ENCODE assay signal across 30 cellular contexts in the genomic region with DNA sequence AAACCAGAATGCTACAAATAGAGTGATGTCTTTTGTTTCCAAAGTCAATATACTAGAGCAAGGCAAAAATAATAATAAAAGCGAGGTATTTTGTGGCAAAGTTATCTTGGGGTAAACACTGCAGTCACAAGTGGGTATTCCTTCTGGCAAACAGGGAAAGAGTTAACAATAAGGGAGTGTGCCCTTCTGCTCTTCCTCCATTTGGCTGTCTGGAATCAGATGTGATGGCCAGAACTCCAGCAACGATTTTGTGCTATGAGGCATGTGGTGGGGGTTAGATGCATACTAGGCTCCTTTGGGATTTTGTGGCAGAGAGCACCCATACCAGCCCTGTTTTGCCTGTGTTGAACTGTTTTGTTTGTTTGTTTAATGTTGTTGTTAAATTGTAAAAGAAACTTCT. TPM values are rescaled to one million over a fixed set of nuclear protein-coding genes. Genes with fewer than 3 reads are reported as not detected.
DNase-seq lines count a peak whose midpoint lies in the region; ATAC-seq, FAIRE-seq and TF ChIP-seq lines count a peak whose summit lies in the region.
"Had no signal": no experiment of that assay in that cellular context is flagged by ENCODE, and none has a peak within 500 bp of the region (broad histone marks: within the 10 kb centered on the region; RNA-seq: fewer than 3 reads in every experiment).

No MANE protein-coding gene starts in this region.

- 21% methylated on average over 2 of the region's 2 CpGs for WGBS in HepG2 (ENCODE audit: low lambda C conversion rate)
- 89% methylated on average over 2 of the region's 2 CpGs for whole genome bisulfite sequencing in right lobe of liver (ENCODE audit: insufficient coverage, low coverage, low lambda C conversion rate, missing lambda C conversion rate)
- WGBS in K562 (ENCODE audit: insufficient coverage, low coverage, missing lambda C conversion rate) = 52% methylated on average over 2 of the region's 2 CpGs

- H2AFZ ChIP-seq in HepG2 (ENCODE audit: low read length) (no peak overlapping the region), OCI-LY7 (ENCODE audit: low read length) (peak overlapping the region; percentile 73; the same call in 1 of the 2 replicates), K562 (ENCODE audit: low read depth, low read length) (no peak overlapping the region)

- intact Hi-C loops in HepG2 (cut with micrococcal nuclease; ENCODE audit: unreplicated experiment) (no loop called here), right lobe of liver (cut with DNase I) (no loop called here), OCI-LY7 (cut with micrococcal nuclease; ENCODE audit: unreplicated experiment) (no loop called here), K562 (cut with micrococcal nuclease) (no loop called here)

- H3K27me3 ChIP-seq in HepG2 (ENCODE audit: control insufficient read depth in 1 of 2, insufficient read depth in 2 of 2, low read length in 2 of 2) (peaks cover 4 to 48% of the 10 kb centered on the region in 2 experiments; a peak in 4 of 5 replicates), right lobe of liver (no peaks in the 10 kb centered on the region), K562 (ENCODE audit: control insufficient read depth in 2 of 2, insufficient read depth in 2 of 2, low read length in 2 of 2) (no peaks in the 10 kb centered on the region)
- H3K27me3 ChIP-seq: BE2C, BLaER1 had no signal

- H3K4me1 Mint-ChIP-seq in stimulated activated effector memory CD8-positive, alpha-beta T cell treated with anti-CD3 and anti-CD28 coated beads, Interleukin-12 subunit alpha, Interleukin-12 subunit beta, amount 100 ng/mL, for 72 hours = no peaks in the 10 kb centered on the region
- H3K4me1 Mint-ChIP-seq: CD14-positive monocyte; CD4-positive, alpha-beta memory T cell; CD4-positive, CD25-positive, alpha-beta regulatory T cell; CD8-positive, alpha-beta memory T cell had no signal

- TF ChIP-seq EP300 in HepG2 (IDR thresholded peaks at IDR 0.05; ENCODE audit: low read depth in 2 of 2, low read length in 2 of 2) (no peak), HepG2 (CRISPR knock-in tag; IDR thresholded peaks at IDR 0.05; ENCODE audit: borderline replicate concordance) (no peak), K562 (IDR thresholded peaks at IDR 0.05; ENCODE audit: low read length) (no peak)

- no peak overlapping the region for H3K27ac Mint-ChIP-seq in stimulated activated effector memory CD8-positive, alpha-beta T cell treated with anti-CD3 and anti-CD28 coated beads, Interleukin-12 subunit alpha, Interleukin-12 subunit beta, amount 100 ng/mL, for 72 hours
- H3K27ac Mint-ChIP-seq: CD14-positive monocyte; CD4-positive, alpha-beta memory T cell; CD8-positive, alpha-beta memory T cell had no signal

- no peak overlapping the region for H3K4me3 Mint-ChIP-seq in stimulated activated effector memory CD8-positive, alpha-beta T cell treated with anti-CD3 and anti-CD28 coated beads, Interleukin-12 subunit alpha, Interleukin-12 subunit beta, amount 100 ng/mL, for 72 hours
- H3K4me3 Mint-ChIP-seq: CD4-positive, alpha-beta memory T cell; CD4-positive, CD25-positive, alpha-beta regulatory T cell; CD8-positive, alpha-beta memory T cell had no signal

- H3K9me3 ChIP-seq in HepG2 (ENCODE audit: low read length) (no peaks in the 10 kb centered on the region), right lobe of liver (no peaks in the 10 kb centered on the region), OCI-LY7 (ENCODE audit: low read length) (0 out of 2 replicates have a peak, but pooled peaks cover 5% of the 10 kb centered on the region), K562 (replicated peaks; ENCODE audit: control insufficient read depth, insufficient read depth, low read depth, low read length) (no peaks in the 10 kb centered on the region)
- H3K9me3 ChIP-seq: BE2C had no signal

- H4K20me1 ChIP-seq in HepG2 (ENCODE audit: insufficient read depth, low read length) (no peaks in the 10 kb centered on the region), OCI-LY7 (ENCODE audit: insufficient read depth, low read length) (no peaks in the 10 kb centered on the region), K562 (replicated peaks; ENCODE audit: control insufficient read depth, insufficient read depth, low read length) (no peaks in the 10 kb centered on the region)
- H4K20me1 ChIP-seq: BLaER1 had no signal

- no peak for ATAC-seq in HepG2
- ATAC-seq in right lobe of liver = no peak
- ATAC-seq in K562 = no peak
- no peak for ATAC-seq in stimulated activated effector memory CD8-positive, alpha-beta T cell treated with anti-CD3 and anti-CD28 coated beads, Interleukin-12 subunit alpha, Interleukin-12 subunit beta, amount 100 ng/mL, for 72 hours
- ATAC-seq: GM12878 had no signal

- in situ Hi-C loops in HepG2 (cut with HindIII; ENCODE audit: extremely low pct_ligation_motif_present, low pct_unique_long_range_greater_than_20kb) (no loop called here), K562 (cut with MboI) (no loop called here)

- H3K9me2 ChIP-seq in OCI-LY7 (ENCODE audit: insufficient read depth, low read length) = no peaks in the 10 kb centered on the region

- H3K27ac ChIP-seq in HepG2 (ENCODE audit: extremely low read length, insufficient read depth, low read length) (no peak overlapping the region), right lobe of liver (no peak overlapping the region), OCI-LY7 (ENCODE audit: low read depth, low read length, poor library complexity, severe bottlenecking) (no peak overlapping the region), K562 (ENCODE audit: extremely low read depth, low read depth, low read length) (no peak overlapping the region)
- H3K27ac ChIP-seq: 22Rv1, BLaER1 had no signal

- no peaks in the 10 kb centered on the region for H3K9me1 ChIP-seq in K562 (ENCODE audit: control insufficient read depth, insufficient read depth, low read length)

- no peaks in the 10 kb centered on the region for H3K36me3 Mint-ChIP-seq in stimulated activated effector memory CD8-positive, alpha-beta T cell treated with anti-CD3 and anti-CD28 coated beads, Interleukin-12 subunit alpha, Interleukin-12 subunit beta, amount 100 ng/mL, for 72 hours
- H3K36me3 Mint-ChIP-seq: CD14-positive monocyte; CD4-positive, alpha-beta memory T cell; CD4-positive, CD25-positive, alpha-beta regulatory T cell; CD8-positive, alpha-beta memory T cell had no signal

- DNase-seq in HepG2 (ENCODE audit: low spot score) (no peak), right lobe of liver (no peak), OCI-LY7 (ENCODE audit: low spot score) (no peak), K562 (ENCODE audit: extremely low read depth in 1 of 4, low spot score in 3 of 4) (no peak), ecto neural progenitor cell (ENCODE audit: low spot score) (no peak), kidney tubule cell (ENCODE audit: low spot score) (no peak)
- DNase-seq in stimulated activated effector memory CD8-positive, alpha-beta T cell treated with anti-CD3 and anti-CD28 coated beads, Interleukin-12 subunit alpha, Interleukin-12 subunit beta, amount 100 ng/mL, for 72 hours (ENCODE audit: low spot score in 2 of 2) = no peak
- DNase-seq: ACHN; BE2C; C1 segment of cervical spinal cord; CD4-positive, alpha-beta memory T cell; CD4-positive, CD25-positive, alpha-beta regulatory T cell; CD8-positive, alpha-beta memory T cell; COR-L47; DMS 273 treated with DMSO at 0.1 percent for 48 hours; DMS153; DMS53; DMS79; DND-41; EL; GDM1 had no signal

- H3K4me3 ChIP-seq in HepG2 (replicated peaks in 1 of 3; ENCODE audit: insufficient read depth in 1 of 3, low read depth in 2 of 3, low read length in 3 of 3) = no peak overlapping the region
- no peak overlapping the region for H3K4me3 ChIP-seq in right lobe of liver
- no peak overlapping the region for H3K4me3 ChIP-seq in OCI-LY7 (ENCODE audit: low read depth, low read length, poor library complexity, severe bottlenecking)
- H3K4me3 ChIP-seq in K562 = no peak overlapping the region
- H3K4me3 ChIP-seq: GM12878 had no signal

- H3K4me1 ChIP-seq in HepG2 (ENCODE audit: insufficient read depth, low read length) (0 out of 2 replicates have a peak, but pooled peaks cover 5% of the 10 kb centered on the region), right lobe of liver (no peaks in the 10 kb centered on the region), OCI-LY7 (ENCODE audit: insufficient read depth, low read length, poor library complexity, severe bottlenecking) (no peaks in the 10 kb centered on the region), K562 (replicated peaks in 1 of 2; ENCODE audit: control insufficient read depth in 2 of 2, insufficient read depth in 2 of 2, low read length in 2 of 2) (peaks cover 14 to 19% of the 10 kb centered on the region in 2 experiments)
- H3K4me1 ChIP-seq: BE2C had no signal

- CTCF ChIA-PET in HepG2 (lab: Yijun Ruan, JAX; ENCODE audit: low intra/inter-chr PET ratio, low total read pairs) = no interaction called here
- CTCF ChIA-PET in OCI-LY7 (lab: Charles Lee; ENCODE audit: unreplicated experiment) = no interaction called here
- CTCF ChIA-PET in K562 (lab: Yijun Ruan, JAX; ENCODE audit: low intra/inter-chr PET ratio) = interaction anchor here (1.0 kb wide), 1 partner anchor 209 kb away, joined by 3 read pairs; no protein-coding TSS in a partner anchor

- TF ChIP-seq RAD21 in HepG2 (CRISPR knock-in tag; IDR thresholded peaks at IDR 0.05) (no peak), K562 (CRISPR knock-in tag; conservative IDR thresholded peaks at IDR 0.05 in 1 of 2, IDR thresholded peaks at IDR 0.05 in 1 of 2) (no peak)

- BruUV-seq in HepG2 (replicated peaks; lab: Mats Ljungman, UMichigan) (no TSS peak), OCI-LY7 (replicated peaks; lab: Mats Ljungman, UMichigan) (no TSS peak), K562 (replicated peaks; lab: Mats Ljungman, UMichigan) (no TSS peak)

- FAIRE-seq in HepG2 (lab: Jason Lieb, UNC) (no peak), K562 (lab: Jason Lieb, UNC) (no peak)
- FAIRE-seq: GM12878, GM12892, GM18507 had no signal

- H3K9me3 Mint-ChIP-seq in stimulated activated effector memory CD8-positive, alpha-beta T cell treated with anti-CD3 and anti-CD28 coated beads, Interleukin-12 subunit alpha, Interleukin-12 subunit beta, amount 100 ng/mL, for 72 hours = no peaks in the 10 kb centered on the region
- H3K9me3 Mint-ChIP-seq: CD4-positive, alpha-beta memory T cell; CD8-positive, alpha-beta memory T cell had no signal

- H3K36me3 ChIP-seq in HepG2 (replicated peaks in 1 of 2; ENCODE audit: control insufficient read depth in 1 of 2, insufficient read depth in 2 of 2, low read length in 2 of 2) = no peaks in the 10 kb centered on the region
- H3K36me3 ChIP-seq in right lobe of liver = no peaks in the 10 kb centered on the region
- no peaks in the 10 kb centered on the region for H3K36me3 ChIP-seq in OCI-LY7 (ENCODE audit: insufficient read depth, low read length)
- no peaks in the 10 kb centered on the region for H3K36me3 ChIP-seq in K562 (ENCODE audit: control insufficient read depth, insufficient read depth, low read length)
- H3K36me3 ChIP-seq: BE2C, BLaER1 had no signal

- H3K79me2 ChIP-seq in HepG2 (ENCODE audit: insufficient read depth, low read length) (no peaks in the 10 kb centered on the region), OCI-LY7 (ENCODE audit: insufficient read depth, low read depth, low read length) (no peaks in the 10 kb centered on the region), K562 (ENCODE audit: control insufficient read depth, insufficient read depth, low read length) (no peaks in the 10 kb centered on the region)

- no peak for TF ChIP-seq CTCF in HepG2 (CRISPR knock-in tag; IDR thresholded peaks at IDR 0.05)
- TF ChIP-seq CTCF in right lobe of liver (IDR thresholded peaks at IDR 0.05) = no peak
- TF ChIP-seq CTCF in OCI-LY7 (conservative IDR thresholded peaks at IDR 0.05; ENCODE audit: low read length) = no peak
- TF ChIP-seq CTCF in K562 (IDR thresholded peaks at IDR 0.05 in 2 of 3, conservative IDR thresholded peaks at IDR 0.05 in 1 of 3; ENCODE audit: insufficient read depth in 2 of 3, low read depth in 1 of 3, low read length in 3 of 3) = no peak

- POLR2A ChIA-PET in HepG2 (lab: Yijun Ruan, JAX) (no interaction called here), OCI-LY7 (lab: Charles Lee) (no interaction called here), K562 (lab: Yijun Ruan, JAX) (interaction anchor here (0.7 kb wide), 1 partner anchor 330 kb away, joined by 3 read pairs; no protein-coding TSS in a partner anchor)

- H3K4me2 ChIP-seq in HepG2 (ENCODE audit: low read depth, low read length) (no peak overlapping the region), OCI-LY7 (ENCODE audit: low read length) (no peak overlapping the region), K562 (ENCODE audit: insufficient read depth, low read length) (no peak overlapping the region)

- TF ChIP-seq POLR2A in HepG2 (IDR thresholded peaks at IDR 0.05; ENCODE audit: insufficient read depth in 1 of 2, low read depth in 2 of 2, low read length in 2 of 2) (no peak), right lobe of liver (IDR thresholded peaks at IDR 0.05) (no peak), K562 (conservative IDR thresholded peaks at IDR 0.05) (no peak)

- H3K9ac ChIP-seq in HepG2 (ENCODE audit: insufficient read depth, low read depth, low read length) (no peak overlapping the region), K562 (ENCODE audit: insufficient read depth in 1 of 2, low read depth in 2 of 2, low read length in 2 of 2) (no peak overlapping the region)

RNA-seq across cellular contexts. Expression of gene SLC52A3, which starts 2.4 kb away (rescaled TPM):
- total RNA-seq in HepG2 (2016; rRNA removed; fragmentation: Illumina TruSeq; extraction: Trizol) = not detected in 2 replicates
- not detected in 2 replicates for total RNA-seq in HepG2 (2016; cell fraction: cytosol; rRNA removed; fragmentation: Illumina TruSeq; extraction: Trizol; ENCODE audit: low read depth)
- total RNA-seq in HepG2 (2016; cell fraction: insoluble cytoplasmic fraction; rRNA removed; fragmentation: Illumina TruSeq; extraction: Trizol) = 0.04 TPM in 1 of 2 replicates, not detected in the other
- not detected in 2 replicates for total RNA-seq in HepG2 (2016; cell fraction: membrane; rRNA removed; fragmentation: Illumina TruSeq; extraction: Trizol)
- total RNA-seq in HepG2 (2016; cell fraction: nucleus; rRNA removed; fragmentation: Illumina TruSeq; extraction: Trizol) = not detected in 2 replicates
- 0.03 TPM in 1 of 2 replicates, not detected in the other for polyA plus RNA-seq in HepG2 (2011; rRNA removed)
- polyA plus RNA-seq in HepG2 (2011; cell fraction: cytosol; rRNA removed) = 0.06 TPM in 1 of 2 replicates, not detected in the other
- not detected in 2 replicates for polyA plus RNA-seq in HepG2 (2011; cell fraction: nucleus; rRNA removed)
- polyA plus RNA-seq in HepG2 (2012) = 0.05 TPM in 1 of 2 replicates, not detected in the other
- polyA plus RNA-seq in HepG2 (2016; cell fraction: cytosol; fragmentation: Illumina TruSeq; extraction: Trizol; ENCODE audit: low read depth) = not detected in 2 replicates
- polyA plus RNA-seq in HepG2 (2016; cell fraction: insoluble cytoplasmic fraction; fragmentation: Illumina TruSeq; extraction: Trizol; ENCODE audit: low read depth) = not detected in 2 replicates
- polyA plus RNA-seq in HepG2 (2016; cell fraction: membrane; fragmentation: Illumina TruSeq; extraction: Trizol; ENCODE audit: low read depth) = not detected in 2 replicates
- polyA plus RNA-seq in HepG2 (2016; cell fraction: nucleus; fragmentation: Illumina TruSeq; extraction: Trizol; ENCODE audit: insufficient read depth, low read depth) = not detected in 2 replicates
- polyA minus RNA-seq in HepG2 (2011; rRNA and poly(A)+ RNA removed; ENCODE audit: low replicate concordance) = 0.70 TPM in 1 of 2 replicates, not detected in the other
- polyA minus RNA-seq in HepG2 (2011; cell fraction: cytosol; rRNA and poly(A)+ RNA removed) = not detected in 2 replicates
- polyA minus RNA-seq in HepG2 (2011; cell fraction: nucleus; rRNA and poly(A)+ RNA removed) = not detected in 2 replicates
- total RNA-seq in right lobe of liver = under 1 TPM in 2 of 6 experiments, not detected in 4; 0.05 to 0.62 TPM
- not detected in 2 replicates for total RNA-seq in OCI-LY7 (2014; rRNA removed; shearing (Covaris generic))
- total RNA-seq in OCI-LY7 (2022) = not detected in 2 replicates
- 0.30 and 0.76 TPM in 2 replicates for total RNA-seq in K562 (2011; cell fraction: chromatin; rRNA removed; ENCODE audit: low replicate concordance)
- 0.83 and 0.92 TPM in 2 replicates for total RNA-seq in K562 (2011; cell fraction: nucleolus; rRNA removed)
- total RNA-seq in K562 (2011; cell fraction: nucleoplasm; rRNA removed) = 0.53 and 0.81 TPM in 2 replicates
- 0.09 and 0.16 TPM in 2 replicates for total RNA-seq in K562 (2014; rRNA removed)
- 0.13 and 0.25 TPM in 2 replicates for total RNA-seq in K562 (2014; rRNA removed; fragmentation: Illumina TruSeq; extraction: Trizol)
- total RNA-seq in K562 (2015; rRNA removed; fragmentation: Illumina TruSeq; extraction: Trizol) = 0.11 and 0.19 TPM in 2 replicates
- 0.60 and 0.69 TPM in 2 replicates for total RNA-seq in K562 (2021)
- polyA plus RNA-seq in K562 (2011; rRNA removed) = 0.10 and 1.0 TPM in 2 replicates
- 0.42 and 0.81 TPM in 2 replicates for polyA plus RNA-seq in K562 (2011; cell fraction: cytosol; rRNA removed)
- polyA plus RNA-seq in K562 (2011; cell fraction: nucleus; rRNA removed) = 0.44 and 0.51 TPM in 2 replicates
- polyA plus RNA-seq in K562 (2012) = 0.49 and 0.79 TPM in 2 replicates
- polyA plus RNA-seq in K562 (2014; fragmentation: Illumina TruSeq; extraction: Trizol) = 0.37 and 0.44 TPM in 2 replicates
- under 1 TPM; 0.06 to 0.07 TPM for polyA plus RNA-seq in K562 (2014; fragmentation: Nextera tagmentation; extraction: Ambion mirVana)
- 0.16 and 0.20 TPM in 2 replicates for polyA plus RNA-seq in K562 (2014; rRNA removed)
- 0.39 TPM in 1 of 2 replicates, not detected in the other for polyA minus RNA-seq in K562 (2011; rRNA and poly(A)+ RNA removed)
- 1.5 TPM in 1 of 2 replicates, not detected in the other for polyA minus RNA-seq in K562 (2011; cell fraction: cytosol; rRNA and poly(A)+ RNA removed)
- polyA minus RNA-seq in K562 (2011; cell fraction: nucleus; rRNA and poly(A)+ RNA removed) = 0.13 and 0.89 TPM in 2 replicates
- total RNA-seq: A673; CD4-positive, alpha-beta memory T cell; CD4-positive, CD25-positive, alpha-beta regulatory T cell; CD8-positive, alpha-beta memory T cell; G401; GM12878 had no signal
- polyA plus RNA-seq: AG04450; CD14-positive monocyte; CD4-positive, alpha-beta memory T cell; CD4-positive, CD25-positive, alpha-beta regulatory T cell; CD8-positive, alpha-beta memory T cell; GM12878 had no signal

Comparison
In these comparisons a context has a peak if more than half of its experiments do, and no peak if none do; other contexts are left out.
1. Of the 241 proteins assayed by ChIP-seq in both HepG2 and K562: peak only in HepG2: none; only in K562: ADNP and KDM1A; in both: none; in neither: 239.